14 cellular contexts compared by ENCODE assay signal in the genomic region with DNA sequence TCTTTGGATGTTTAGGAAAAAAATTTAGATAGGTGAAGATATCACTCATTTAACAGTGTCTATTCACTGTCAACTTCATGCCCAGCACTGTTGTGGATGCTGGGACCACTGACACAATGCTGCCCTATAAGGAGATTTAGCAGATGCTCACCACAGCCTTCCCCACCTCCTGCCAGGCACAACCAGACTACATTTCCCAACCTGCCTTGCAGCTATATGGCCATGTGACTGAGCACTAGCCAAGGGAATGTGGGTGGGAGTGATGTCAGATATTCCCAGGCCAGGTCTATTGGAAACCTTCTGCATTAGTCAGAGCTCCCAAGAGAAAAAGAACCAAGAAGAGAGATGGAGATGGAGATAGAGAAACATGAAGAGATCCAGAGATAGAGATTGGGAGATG.
A peak's percentile ranks its signal among the peaks of the same experiment; 100 is the strongest.
DNase-seq lines count a peak whose midpoint lies in the region; ATAC-seq, FAIRE-seq and TF ChIP-seq lines count a peak whose summit lies in the region.
"Had no signal": no experiment of that assay in that cellular context is flagged by ENCODE, and none has a peak within 500 bp of the region (broad histone marks: within the 10 kb centered on the region; RNA-seq: fewer than 3 reads in every experiment).

No MANE protein-coding gene starts in this region.

- no peak for TF ChIP-seq POLR2A in A549 (IDR thresholded peaks at IDR 0.05; ENCODE audit: low read length)
- no peak for TF ChIP-seq POLR2A in H54 (IDR thresholded peaks at IDR 0.05; ENCODE audit: low read depth, low read length)

- POLR2A ChIA-PET in A549 (lab: Yijun Ruan, JAX) = no interaction called here
- POLR2A ChIA-PET in naive thymus-derived CD8-positive, alpha-beta T cell (lab: Charles Lee) = no interaction called here

- H3K9me3 ChIP-seq in A549 = no peaks in the 10 kb centered on the region

- H3K4me3 ChIP-seq in A549 (no peak overlapping the region), fibroblast of villous mesenchyme (ENCODE audit: low read depth, low read length) (no peak overlapping the region)
- H3K4me3 ChIP-seq: esophagus squamous epithelium, upper lobe of left lung had no signal

- H3K4me1 Mint-ChIP-seq in naive thymus-derived CD8-positive, alpha-beta T cell = peaks cover 0 to 2% (median 0%) of the 10 kb centered on the region in 4 donors

- FAIRE-seq in A549 (lab: Jason Lieb, UNC) (no peak), H54 (lab: Jason Lieb, UNC) (no peak)

- no peak overlapping the region for H3K4me2 ChIP-seq in A549

- H3K4me1 ChIP-seq in A549 = no peaks in the 10 kb centered on the region
- H3K4me1 ChIP-seq: upper lobe of left lung had no signal

- H3K27me3 Mint-ChIP-seq in naive thymus-derived CD8-positive, alpha-beta T cell = peaks cover 0 to 4% (median 0%) of the 10 kb centered on the region in 5 donors
- H3K27me3 Mint-ChIP-seq: activated CD8-positive, alpha-beta T cell treated with anti-CD3 and anti-CD28 coated beads for 36 hours; IgD-negative memory B cell had no signal

- TF ChIP-seq RAD21 in A549 (conservative IDR thresholded peaks at IDR 0.05 in 1 of 2, IDR thresholded peaks at IDR 0.05 in 1 of 2) = no peak

- H3K36me3 Mint-ChIP-seq in naive thymus-derived CD8-positive, alpha-beta T cell = no peaks in the 10 kb centered on the region
- H3K36me3 Mint-ChIP-seq: IgD-negative memory B cell had no signal

- H3K4me3 Mint-ChIP-seq in naive thymus-derived CD8-positive, alpha-beta T cell = no peak overlapping the region
- H3K4me3 Mint-ChIP-seq: activated CD8-positive, alpha-beta T cell treated with anti-CD3 and anti-CD28 coated beads for 36 hours; IgD-negative memory B cell had no signal

- H3K27ac ChIP-seq in A549 = no peak overlapping the region
- H3K27ac ChIP-seq: esophagus squamous epithelium, upper lobe of left lung had no signal

- no peak for TF ChIP-seq CTCF in A549 (IDR thresholded peaks at IDR 0.05)
- TF ChIP-seq CTCF in fibroblast of villous mesenchyme (IDR thresholded peaks at IDR 0.05; ENCODE audit: insufficient read depth, low read depth, low read length) = no peak

- H3K9me3 Mint-ChIP-seq in naive thymus-derived CD8-positive, alpha-beta T cell = peaks cover 6 to 32% (median 19%) of the 10 kb centered on the region in 9 donors

- ATAC-seq in A549 (peak; percentile 39 to 46; a peak in 3 of 6 replicates), GM18870 (IDR thresholded peaks at IDR 0.05; ENCODE audit: unreplicated experiment) (no peak), HG02678 (IDR thresholded peaks at IDR 0.05; ENCODE audit: unreplicated experiment) (no peak), GM18511 (IDR thresholded peaks at IDR 0.05; ENCODE audit: unreplicated experiment) (no peak)
- ATAC-seq in naive thymus-derived CD8-positive, alpha-beta T cell = no peak
- ATAC-seq: activated CD8-positive, alpha-beta T cell treated with anti-CD3 and anti-CD28 coated beads for 36 hours had no signal

- H3K27ac Mint-ChIP-seq in naive thymus-derived CD8-positive, alpha-beta T cell = no peak overlapping the region
- H3K27ac Mint-ChIP-seq: activated CD8-positive, alpha-beta T cell treated with anti-CD3 and anti-CD28 coated beads for 36 hours; IgD-negative memory B cell had no signal

- DNase-seq in A549 (ENCODE audit: low read depth in 1 of 2, low spot score in 1 of 2) = no peak
- DNase-seq in H54 (ENCODE audit: insufficient read length, low spot score) = peak; percentile 11
- peak; percentile 83 for DNase-seq in SK-N-DZ (ENCODE audit: low spot score)
- DNase-seq in fibroblast of villous mesenchyme (ENCODE audit: low read depth) = peak; percentile 26
- no peak for DNase-seq in naive thymus-derived CD8-positive, alpha-beta T cell
- DNase-seq: activated CD8-positive, alpha-beta T cell treated with anti-CD3 and anti-CD28 coated beads for 36 hours; activated gamma-delta T cell treated with Interleukin-2 at 50 U/mL for 16 hours; esophagus squamous epithelium; NCI-H2107; upper lobe of left lung had no signal

- CTCF ChIA-PET in A549 (lab: Yijun Ruan, JAX) = no interaction called here

- TF ChIP-seq EP300 in A549 (IDR thresholded peaks at IDR 0.05) = no peak

TF ChIP-seq in A549, 52 proteins besides CTCF, POLR2A, EP300 and RAD21:
- TF ChIP-seq FOSL2 (IDR thresholded peaks at IDR 0.05) (no peak), FOSL2 (CRISPR knock-in tag; IDR thresholded peaks at IDR 0.05) (no peak), RCOR1 (IDR thresholded peaks at IDR 0.05; ENCODE audit: low read depth, low read length) (no peak)
- TF ChIP-seq, protein P1, sequence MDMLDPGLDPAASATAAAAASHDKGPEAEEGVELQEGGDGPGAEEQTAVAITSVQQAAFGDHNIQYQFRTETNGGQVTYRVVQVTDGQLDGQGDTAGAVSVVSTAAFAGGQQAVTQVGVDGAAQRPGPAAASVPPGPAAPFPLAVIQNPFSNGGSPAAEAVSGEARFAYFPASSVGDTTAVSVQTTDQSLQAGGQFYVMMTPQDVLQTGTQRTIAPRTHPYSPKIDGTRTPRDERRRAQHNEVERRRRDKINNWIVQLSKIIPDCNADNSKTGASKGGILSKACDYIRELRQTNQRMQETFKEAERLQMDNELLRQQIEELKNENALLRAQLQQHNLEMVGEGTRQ (IDR thresholded peaks at IDR 0.05) = peak; percentile 27; the same call in 1 of the 2 replicates
TF ChIP-seq in A549: peak in this region for 1.

Comparison
In these comparisons a context has a peak if more than half of its experiments do, and no peak if none do; other contexts are left out.
1. ATAC-seq: peak in A549 (2 of 2); none in GM18870 (single experiment), naive thymus-derived CD8-positive, alpha-beta T cell (0 of 2), HG02678 (single experiment) and GM18511 (single experiment).
2. DNase-seq: peak in H54 (single experiment), SK-N-DZ (single experiment) and fibroblast of villous mesenchyme (single experiment); none in A549 (0 of 2) and naive thymus-derived CD8-positive, alpha-beta T cell (0 of 10).